ENCODE assay signal across 8 cellular contexts in genomic region chr2:240997856-240998705, GRCh38. TPM values are rescaled to one million over a fixed set of nuclear protein-coding genes. Genes with fewer than 3 reads are reported as not detected.
DNase-seq lines count a peak whose midpoint lies in the region; ATAC-seq and TF ChIP-seq lines count a peak whose summit lies in the region.

TSS of gene SNED1 (plus strand) at chr2:240998618. CDS start at chr2:240998838, 220 bp downstream.

- H3K4me2 ChIP-seq in osteoblast (ENCODE audit: insufficient read depth, low read length) = peak within 1 kb of the TSS; percentile 82

- peaks cover 10% of the 10 kb centered on the region for H3K79me2 ChIP-seq in osteoblast (ENCODE audit: insufficient read depth, low read length)

- H3K9me3 ChIP-seq in osteoblast (ENCODE audit: low read depth, low read length) (no peaks in the 10 kb centered on the region), tibial nerve (peaks cover 0 to 2% (median 0%) of the 10 kb centered on the region in 4 donors)

- TF ChIP-seq CTCF in AG10803 (conservative IDR thresholded peaks at IDR 0.05; ENCODE audit: low read length) (no peak), glutamatergic neuron (IDR thresholded peaks at IDR 0.05; ENCODE audit: partially characterized antibody, unreplicated experiment) (no peak), osteoblast (IDR thresholded peaks at IDR 0.05; ENCODE audit: extremely low read depth, low read depth, low read length) (no peak), tibial nerve (IDR thresholded peaks at IDR 0.05) (peak in 1 of 5 experiments; percentile 4)

- H3K27me3 ChIP-seq in osteoblast (ENCODE audit: insufficient read depth, low read length) = no peaks in the 10 kb centered on the region
- no peaks in the 10 kb centered on the region for H3K27me3 ChIP-seq in tibial nerve

- peaks cover 30% of the 10 kb centered on the region for H4K20me1 ChIP-seq in osteoblast (ENCODE audit: insufficient read depth, low read length)

- H3K27ac Mint-ChIP-seq in activated naive CD8-positive, alpha-beta T cell treated with anti-CD3 and anti-CD28 coated beads, Interleukin-2, amount 10 ng/mL, durations not matched to agents 7 days and 5 days = no peak within 1 kb of the TSS
- no peak within 1 kb of the TSS for H3K27ac Mint-ChIP-seq in glutamatergic neuron (ENCODE audit: unreplicated experiment)

- no peaks in the 10 kb centered on the region for H3K9me3 Mint-ChIP-seq in activated naive CD8-positive, alpha-beta T cell treated with anti-CD3 and anti-CD28 coated beads, Interleukin-2, amount 10 ng/mL, durations not matched to agents 7 days and 5 days
- H3K9me3 Mint-ChIP-seq in glutamatergic neuron (ENCODE audit: unreplicated experiment) = peaks cover 3% of the 10 kb centered on the region

- DNase-seq in AG10803 (ENCODE audit: low read depth) (peak; percentile 75), SHP77 treated with DMSO at 0.1 percent for 48 hours (lab: John Stamatoyannopoulos, UW) (peak; percentile 47), glutamatergic neuron (peak; percentile 86), osteoblast (ENCODE audit: insufficient read length, low spot score, missing footprints) (peak; percentile 99), tibial nerve (ENCODE audit: low spot score in 2 of 2) (peak; percentile 87 to 89)
- DNase-seq in activated naive CD8-positive, alpha-beta T cell treated with anti-CD3 and anti-CD28 coated beads, Interleukin-2, amount 10 ng/mL, durations not matched to agents 7 days and 5 days = peak; percentile 81

- peak; percentile 45 to 78 for TF ChIP-seq EP300 in tibial nerve (IDR thresholded peaks at IDR 0.05)

- peaks cover 3% of the 10 kb centered on the region for H3K4me1 Mint-ChIP-seq in activated naive CD8-positive, alpha-beta T cell treated with anti-CD3 and anti-CD28 coated beads, Interleukin-2, amount 10 ng/mL, durations not matched to agents 7 days and 5 days
- peaks cover 2% of the 10 kb centered on the region for H3K4me1 Mint-ChIP-seq in glutamatergic neuron (ENCODE audit: low read depth, unreplicated experiment)

- H3K27ac ChIP-seq in osteoblast (ENCODE audit: low read depth, low read length) (peak within 1 kb of the TSS; percentile 45), tibial nerve (peak within 1 kb of the TSS; percentile 79 to 94 (median 81))

- TF ChIP-seq POLR2A in tibial nerve (IDR thresholded peaks at IDR 0.05) = peak in 1 of 2 donors; percentile 82

- H3K36me3 Mint-ChIP-seq in activated naive CD8-positive, alpha-beta T cell treated with anti-CD3 and anti-CD28 coated beads, Interleukin-2, amount 10 ng/mL, durations not matched to agents 7 days and 5 days = no peaks in the 10 kb centered on the region
- H3K36me3 Mint-ChIP-seq in glutamatergic neuron (ENCODE audit: unreplicated experiment) = no peaks in the 10 kb centered on the region

- peak; percentile 44 for ATAC-seq in HG02981 (IDR thresholded peaks at IDR 0.05; ENCODE audit: unreplicated experiment)
- peak; percentile 78 for ATAC-seq in activated naive CD8-positive, alpha-beta T cell treated with anti-CD3 and anti-CD28 coated beads, Interleukin-2, amount 10 ng/mL, durations not matched to agents 7 days and 5 days (ENCODE audit: low read depth)
- no peak for ATAC-seq in GM18498 (IDR thresholded peaks at IDR 0.05; ENCODE audit: unreplicated experiment)

- POLR2A ChIA-PET in activated naive CD8-positive, alpha-beta T cell treated with anti-CD3 and anti-CD28 coated beads, Interleukin-2, amount 10 ng/mL, durations not matched to agents 7 days and 5 days (lab: Charles Lee) = interaction anchor here (0.7 kb wide), 2 partner anchors 12 to 15 kb away, joined by 3 read pairs; no protein-coding TSS in a partner anchor

- no peak within 1 kb of the TSS for H3K4me3 Mint-ChIP-seq in activated naive CD8-positive, alpha-beta T cell treated with anti-CD3 and anti-CD28 coated beads, Interleukin-2, amount 10 ng/mL, durations not matched to agents 7 days and 5 days
- peak within 1 kb of the TSS; percentile 44 for H3K4me3 Mint-ChIP-seq in glutamatergic neuron (ENCODE audit: unreplicated experiment)

- 6 to 14% methylated on average over 11 to 31 of the region's 61 CpGs for WGBS in tibial nerve, 2 donors

- H3K36me3 ChIP-seq in osteoblast (ENCODE audit: insufficient read depth, low read length) (peaks cover 17% of the 10 kb centered on the region), tibial nerve (peaks cover 0 to 32% (median 0%) of the 10 kb centered on the region in 3 donors)

- H3K4me3 ChIP-seq in AG10803 (ENCODE audit: low read length) = peak within 1 kb of the TSS; percentile 64
- peak within 1 kb of the TSS; percentile 78 for H3K4me3 ChIP-seq in osteoblast (ENCODE audit: insufficient read depth, low read length)
- peak within 1 kb of the TSS; percentile 47 to 76 (median 58) for H3K4me3 ChIP-seq in tibial nerve

- H2AFZ ChIP-seq in osteoblast (ENCODE audit: low read length) = peak within 1 kb of the TSS; percentile 90

- H3K27me3 Mint-ChIP-seq in activated naive CD8-positive, alpha-beta T cell treated with anti-CD3 and anti-CD28 coated beads, Interleukin-2, amount 10 ng/mL, durations not matched to agents 7 days and 5 days = peaks cover 12% of the 10 kb centered on the region
- H3K27me3 Mint-ChIP-seq in glutamatergic neuron (ENCODE audit: unreplicated experiment) = peaks cover 11% of the 10 kb centered on the region

- H3K4me1 ChIP-seq in osteoblast (ENCODE audit: insufficient read depth, low read length) = peaks cover 10% of the 10 kb centered on the region
- peaks cover 0 to 76% (median 29%) of the 10 kb centered on the region in 4 donors for H3K4me1 ChIP-seq in tibial nerve

RNA-seq across cellular contexts. Expression of gene SNED1, which starts in this region (rescaled TPM):
- 10 to 100 TPM; 14.5 to 18.7 TPM for total RNA-seq in activated naive CD8-positive, alpha-beta T cell treated with anti-CD3 and anti-CD28 coated beads, Interleukin-2, amount 10 ng/mL, durations not matched to agents 7 days and 5 days
- 2.8 TPM for total RNA-seq in glutamatergic neuron (ENCODE audit: unreplicated experiment)
- 94.8 and 127 TPM in 2 replicates for total RNA-seq in osteoblast
- total RNA-seq in tibial nerve = 100 to 1,000 TPM; 116 to 226 (median 141) TPM

Comparison
In these comparisons a context has a peak if more than half of its experiments do, and no peak if none do; other contexts are left out.
1. DNase-seq: peak in every context shown above with its lines; median percentile 99 in osteoblast; 88 in tibial nerve; 86 in glutamatergic neuron; 81 in activated naive CD8-positive, alpha-beta T cell treated with anti-CD3 and anti-CD28 coated beads, Interleukin-2, amount 10 ng/mL, durations not matched to agents 7 days and 5 days; 75 in AG10803; 47 in SHP77 treated with DMSO at 0.1 percent for 48 hours.